In genomic region chr10:3786295-3786981, GRCh38 we compare ENCODE assay signal across 8 cellular contexts. TPM values are rescaled to one million over a fixed set of nuclear protein-coding genes. Genes with fewer than 3 reads are reported as not detected.
DNase-seq lines count a peak whose midpoint lies in the region; ATAC-seq and TF ChIP-seq lines count a peak whose summit lies in the region.

No MANE protein-coding gene starts in this region.

- H3K36me3 Mint-ChIP-seq in MCF 10A (ENCODE audit: insufficient read depth, unreplicated experiment), result peaks cover 52% of the 10 kb centered on the region

- intact Hi-C loops in MCF 10A (cut with micrococcal nuclease), result no loop called here

- WGBS in liver, result 48% methylated on average over 18 of the region's 18 CpGs

- peak overlapping the region; percentile 96 for H3K4me3 Mint-ChIP-seq in MCF 10A (ENCODE audit: unreplicated experiment)

- POLR2A ChIA-PET in MCF 10A (lab: Yijun Ruan, JAX), result interaction anchor here (0.7 to 12.0 kb wide), 27 partner anchors 9 to 1712 kb away, joined by 3 to 571 read pairs (median 59); no protein-coding TSS in a partner anchor

- TF ChIP-seq CTCF in DOHH2 (IDR thresholded peaks at IDR 0.05; ENCODE audit: low read depth, low read length, poor library complexity, severe bottlenecking) (no peak), MCF 10A (IDR thresholded peaks at IDR 0.05; ENCODE audit: unreplicated experiment) (no peak), liver (IDR thresholded peaks at IDR 0.05; ENCODE audit: low read depth, low read length, missing input control) (no peak), thoracic aorta (IDR thresholded peaks at IDR 0.05) (no peak)

- H3K9ac ChIP-seq in liver (ENCODE audit: low read depth in 1 of 2, low read length in 2 of 2), result peak overlapping the region; percentile 76 to 98

- H3K36me3 ChIP-seq in DOHH2 (ENCODE audit: control insufficient read depth, low read length), result peaks cover 35% of the 10 kb centered on the region
- H3K36me3 ChIP-seq in liver (ENCODE audit: control insufficient read depth in 4 of 4, insufficient read depth in 3 of 4, low read depth in 1 of 4, low read length in 3 of 4), result peaks cover 2 to 11% (median 4%) of the 10 kb centered on the region in 4 donors
- H3K36me3 ChIP-seq in thoracic aorta, result peaks cover 6% of the 10 kb centered on the region

- TF ChIP-seq RAD21 in liver (IDR thresholded peaks at IDR 0.05), result peak; percentile 58 to 77

- H3K27ac ChIP-seq in DOHH2 (ENCODE audit: low read depth, low read length) (peak overlapping the region; percentile 74; the same call in 1 of the 2 replicates), liver (ENCODE audit: low read depth in 1 of 2, low read length in 2 of 2) (peak overlapping the region; percentile 99 to 100), thoracic aorta (peak overlapping the region; percentile 97 to 98)

- CTCF ChIA-PET in MCF 10A (lab: Yijun Ruan, JAX), result interaction anchor here (0.6 kb wide), 1 partner anchor 261 kb away, joined by 3 read pairs; no protein-coding TSS in a partner anchor

- ATAC-seq in thoracic aorta (ENCODE audit: insufficient number of reproducible peaks, low FRiP score, low read depth) (no peak), HG02759 (IDR thresholded peaks at IDR 0.05; ENCODE audit: unreplicated experiment) (no peak)

- H3K27me3 Mint-ChIP-seq in MCF 10A (ENCODE audit: insufficient read depth, unreplicated experiment), result no peaks in the 10 kb centered on the region

- H3K27ac Mint-ChIP-seq in MCF 10A (ENCODE audit: low read depth, unreplicated experiment), result peak overlapping the region; percentile 100

- TSS peak; percentile 69 for BruUV-seq in MCF 10A (replicated peaks; lab: Mats Ljungman, UMichigan)

- H3K27me3 ChIP-seq in DOHH2 (ENCODE audit: control insufficient read depth, low read length) (no peaks in the 10 kb centered on the region), liver (ENCODE audit: control insufficient read depth in 4 of 4, insufficient read depth in 4 of 4, low read length in 3 of 4) (no peaks in the 10 kb centered on the region), thoracic aorta (replicated peaks; ENCODE audit: insufficient read depth) (no peaks in the 10 kb centered on the region)

- H3K4me1 Mint-ChIP-seq in MCF 10A (ENCODE audit: insufficient read depth, unreplicated experiment), result peaks cover 16% of the 10 kb centered on the region

- no peaks in the 10 kb centered on the region for H3K9me2 ChIP-seq in DOHH2 (replicated peaks; ENCODE audit: control insufficient read depth, low read length)

- H3K4me1 ChIP-seq in DOHH2 (ENCODE audit: control insufficient read depth, low read length), result peaks cover 26% of the 10 kb centered on the region
- H3K4me1 ChIP-seq in liver (ENCODE audit: control insufficient read depth in 4 of 4, insufficient read depth in 4 of 4, low read length in 3 of 4), result peaks cover 2 to 11% (median 4%) of the 10 kb centered on the region in 4 donors
- no peaks in the 10 kb centered on the region for H3K4me1 ChIP-seq in thoracic aorta (ENCODE audit: control insufficient read depth in 1 of 2, low read depth in 2 of 2)

- peaks cover 36% of the 10 kb centered on the region for H3K79me2 ChIP-seq in DOHH2 (ENCODE audit: control insufficient read depth, low read length)

- no peaks in the 10 kb centered on the region for H3F3A ChIP-seq in DOHH2 (ENCODE audit: control insufficient read depth, insufficient read depth)

- H3K9me3 ChIP-seq in DOHH2 (ENCODE audit: control insufficient read depth, insufficient read depth, low read length), result no peaks in the 10 kb centered on the region
- no peaks in the 10 kb centered on the region for H3K9me3 ChIP-seq in liver (ENCODE audit: control insufficient read depth in 4 of 4, low read length in 3 of 4)
- H3K9me3 ChIP-seq in thoracic aorta, result no peaks in the 10 kb centered on the region

- DNase-seq in NCI-H69 (lab: John Stamatoyannopoulos, UW) (peak; percentile 52), MCF 10A (ENCODE audit: unreplicated experiment) (peak; percentile 64), thoracic aorta (ENCODE audit: low spot score) (no peak), NCI-H187 treated with DMSO at 0.1 percent for 48 hours (lab: John Stamatoyannopoulos, UW) (no peak), NCI-H1048 (lab: John Stamatoyannopoulos, UW) (no peak)

- H3K4me3 ChIP-seq in DOHH2 (ENCODE audit: low read length) (peak overlapping the region; percentile 81), liver (ENCODE audit: low read depth in 1 of 3, low read length in 3 of 3) (peak overlapping the region in 1 of 3 donors; percentile 54), thoracic aorta (peak overlapping the region; percentile 81)

- peak overlapping the region; percentile 87 for H3K4me2 ChIP-seq in DOHH2 (ENCODE audit: low read length)

- peaks cover 5% of the 10 kb centered on the region for H3K9me3 Mint-ChIP-seq in MCF 10A (ENCODE audit: unreplicated experiment)

- peaks cover 24% of the 10 kb centered on the region for H4K20me1 ChIP-seq in DOHH2 (ENCODE audit: control insufficient read depth, insufficient read depth, low read depth, low read length)

TF ChIP-seq in liver, 16 proteins besides CTCF, POLR2A, EP300 and RAD21:
- TF ChIP-seq YY1 (IDR thresholded peaks at IDR 0.05) (peak; percentile 90), ZBTB33 (IDR thresholded peaks at IDR 0.05) (no peak), FOXA2 (IDR thresholded peaks at IDR 0.05) (no peak), HNF4G (IDR thresholded peaks at IDR 0.05) (peak; percentile 24), HNF4A (conservative IDR thresholded peaks at IDR 0.05) (peak; percentile 56 to 72), MAX (IDR thresholded peaks at IDR 0.05) (peak; percentile 50), TAF1 (conservative IDR thresholded peaks at IDR 0.05) (peak; percentile 84), EGR1 (IDR thresholded peaks at IDR 0.05; ENCODE audit: low read depth in 2 of 2) (peak in 1 of 2 donors; percentile 32), SP1 (IDR thresholded peaks at IDR 0.05) (peak; percentile 85), RXRA (IDR thresholded peaks at IDR 0.05) (peak; percentile 70 to 86), GABPA (IDR thresholded peaks at IDR 0.05 in 1 of 2, conservative IDR thresholded peaks at IDR 0.05 in 1 of 2) (no peak), JUND (IDR thresholded peaks at IDR 0.05) (peak in 1 of 2 donors; percentile 54), FOXA1 (IDR thresholded peaks at IDR 0.05) (peak; percentile 18), ATF3 (IDR thresholded peaks at IDR 0.05) (no peak), NR2F2 (IDR thresholded peaks at IDR 0.05) (peak; percentile 66)
- TF ChIP-seq, protein P1, sequence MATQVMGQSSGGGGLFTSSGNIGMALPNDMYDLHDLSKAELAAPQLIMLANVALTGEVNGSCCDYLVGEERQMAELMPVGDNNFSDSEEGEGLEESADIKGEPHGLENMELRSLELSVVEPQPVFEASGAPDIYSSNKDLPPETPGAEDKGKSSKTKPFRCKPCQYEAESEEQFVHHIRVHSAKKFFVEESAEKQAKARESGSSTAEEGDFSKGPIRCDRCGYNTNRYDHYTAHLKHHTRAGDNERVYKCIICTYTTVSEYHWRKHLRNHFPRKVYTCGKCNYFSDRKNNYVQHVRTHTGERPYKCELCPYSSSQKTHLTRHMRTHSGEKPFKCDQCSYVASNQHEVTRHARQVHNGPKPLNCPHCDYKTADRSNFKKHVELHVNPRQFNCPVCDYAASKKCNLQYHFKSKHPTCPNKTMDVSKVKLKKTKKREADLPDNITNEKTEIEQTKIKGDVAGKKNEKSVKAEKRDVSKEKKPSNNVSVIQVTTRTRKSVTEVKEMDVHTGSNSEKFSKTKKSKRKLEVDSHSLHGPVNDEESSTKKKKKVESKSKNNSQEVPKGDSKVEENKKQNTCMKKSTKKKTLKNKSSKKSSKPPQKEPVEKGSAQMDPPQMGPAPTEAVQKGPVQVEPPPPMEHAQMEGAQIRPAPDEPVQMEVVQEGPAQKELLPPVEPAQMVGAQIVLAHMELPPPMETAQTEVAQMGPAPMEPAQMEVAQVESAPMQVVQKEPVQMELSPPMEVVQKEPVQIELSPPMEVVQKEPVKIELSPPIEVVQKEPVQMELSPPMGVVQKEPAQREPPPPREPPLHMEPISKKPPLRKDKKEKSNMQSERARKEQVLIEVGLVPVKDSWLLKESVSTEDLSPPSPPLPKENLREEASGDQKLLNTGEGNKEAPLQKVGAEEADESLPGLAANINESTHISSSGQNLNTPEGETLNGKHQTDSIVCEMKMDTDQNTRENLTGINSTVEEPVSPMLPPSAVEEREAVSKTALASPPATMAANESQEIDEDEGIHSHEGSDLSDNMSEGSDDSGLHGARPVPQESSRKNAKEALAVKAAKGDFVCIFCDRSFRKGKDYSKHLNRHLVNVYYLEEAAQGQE (IDR thresholded peaks at IDR 0.05), result peak; percentile 50
TF ChIP-seq in liver: peak in this region for 12.

RNA-seq across cellular contexts. Expression of gene KLF6, which starts 1.4 kb away (rescaled TPM):
- total RNA-seq in MCF 10A (2022) (253 and 282 TPM in 2 replicates), liver (10 to 100 TPM; 17.7 to 26.6 TPM), thoracic aorta (100 to 1,000 TPM; 170 to 201 TPM)
- 100 to 1,000 TPM in 1 of 2 donors, 10 to 100 TPM in 1; 11.0 to 124 TPM for polyA plus RNA-seq in liver

Comparison
In these comparisons a context has a peak if more than half of its experiments do, and no peak if none do; other contexts are left out.
1. DNase-seq: peak in NCI-H69 (single experiment) and MCF 10A (single experiment); none in thoracic aorta (single experiment), NCI-H187 treated with DMSO at 0.1 percent for 48 hours (single experiment) and NCI-H1048 (single experiment).
2. Peak in every context shown above with its lines, with median percentiles within 50 percentile points of each other: H3K27ac ChIP-seq.